ENCODE assay signal across 8 cellular contexts in genomic region chr15:48800811-48801460, GRCh38. TPM values are rescaled to one million over a fixed set of nuclear protein-coding genes. Genes with fewer than 3 reads are reported as not detected.
DNase-seq lines count a peak whose midpoint lies in the region; ATAC-seq and TF ChIP-seq lines count a peak whose summit lies in the region.

No MANE protein-coding gene starts in this region.

- TF ChIP-seq CTCF in GM12873 (IDR thresholded peaks at IDR 0.05; ENCODE audit: insufficient read depth, low read depth, low read length, missing control alignments), result peak; percentile 33
- peak; percentile 55 for TF ChIP-seq CTCF in epithelial cell of proximal tubule (conservative IDR thresholded peaks at IDR 0.05; ENCODE audit: low read depth, low read length)

- peak; percentile 12 for DNase-seq in NCI-H526 treated with DMSO at 0.1 percent for 48 hours (lab: John Stamatoyannopoulos, UW)
- DNase-seq in epithelial cell of proximal tubule (ENCODE audit: low read depth), result no peak
- DNase-seq in putamen (ENCODE audit: low spot score), result peak; percentile 38
- no peak for DNase-seq in SK-N-DZ (ENCODE audit: low spot score)
- no peak for DNase-seq in activated gamma-delta T cell treated with Interleukin-2 at 50 U/mL for 16 hours

- H3K4me3 ChIP-seq in epithelial cell of proximal tubule (ENCODE audit: low read depth, low read length), result no peak overlapping the region

- ATAC-seq in GM21360 (IDR thresholded peaks at IDR 0.05; ENCODE audit: unreplicated experiment) (no peak), GM21576 (IDR thresholded peaks at IDR 0.05; ENCODE audit: unreplicated experiment) (no peak)

RNA-seq across cellular contexts. Expression of gene CEP152, which starts 9.9 kb away (rescaled TPM):
- 8.2 and 14.1 TPM in 2 replicates for total RNA-seq in epithelial cell of proximal tubule
- 24.3 and 29.3 TPM in 2 replicates for polyA plus RNA-seq in SK-N-DZ (2014; cell fraction: cytosol; rRNA removed)
- polyA plus RNA-seq in SK-N-DZ (2014; cell fraction: nucleus; rRNA removed), result 54.1 and 62.6 TPM in 2 replicates

Comparison
In these comparisons a context has a peak if more than half of its experiments do, and no peak if none do; other contexts are left out.
1. DNase-seq: peak in NCI-H526 treated with DMSO at 0.1 percent for 48 hours (single experiment) and putamen (single experiment); none in epithelial cell of proximal tubule (single experiment), SK-N-DZ (single experiment) and activated gamma-delta T cell treated with Interleukin-2 at 50 U/mL for 16 hours (single experiment).